ENCODE assay signal across 1 cellular context in the genomic region with DNA sequence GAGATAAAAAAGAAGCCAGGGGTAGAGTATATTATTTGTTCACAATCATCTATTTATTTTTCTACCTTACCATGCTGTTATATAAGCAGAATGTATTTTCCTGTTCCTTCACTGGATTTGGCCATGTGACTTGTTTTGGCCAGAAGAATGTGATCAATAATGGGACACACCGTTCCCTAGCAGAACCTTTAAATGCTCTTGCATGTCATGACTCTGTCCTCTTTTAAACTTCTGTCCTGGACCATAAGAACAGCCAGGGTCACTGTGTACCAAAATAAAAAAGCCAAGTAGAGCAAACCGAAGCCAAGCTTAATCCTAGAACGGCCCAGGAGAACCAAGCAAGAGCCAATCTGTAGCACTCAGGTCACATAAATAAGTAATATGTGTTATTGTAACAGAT.
TF ChIP-seq lines count a peak whose summit lies in the region.

No MANE protein-coding gene starts in this region.

TF ChIP-seq in HepG2, 621 proteins besides CTCF, POLR2A, EP300 and RAD21 (continued from another document):
- TF ChIP-seq, protein P1, sequence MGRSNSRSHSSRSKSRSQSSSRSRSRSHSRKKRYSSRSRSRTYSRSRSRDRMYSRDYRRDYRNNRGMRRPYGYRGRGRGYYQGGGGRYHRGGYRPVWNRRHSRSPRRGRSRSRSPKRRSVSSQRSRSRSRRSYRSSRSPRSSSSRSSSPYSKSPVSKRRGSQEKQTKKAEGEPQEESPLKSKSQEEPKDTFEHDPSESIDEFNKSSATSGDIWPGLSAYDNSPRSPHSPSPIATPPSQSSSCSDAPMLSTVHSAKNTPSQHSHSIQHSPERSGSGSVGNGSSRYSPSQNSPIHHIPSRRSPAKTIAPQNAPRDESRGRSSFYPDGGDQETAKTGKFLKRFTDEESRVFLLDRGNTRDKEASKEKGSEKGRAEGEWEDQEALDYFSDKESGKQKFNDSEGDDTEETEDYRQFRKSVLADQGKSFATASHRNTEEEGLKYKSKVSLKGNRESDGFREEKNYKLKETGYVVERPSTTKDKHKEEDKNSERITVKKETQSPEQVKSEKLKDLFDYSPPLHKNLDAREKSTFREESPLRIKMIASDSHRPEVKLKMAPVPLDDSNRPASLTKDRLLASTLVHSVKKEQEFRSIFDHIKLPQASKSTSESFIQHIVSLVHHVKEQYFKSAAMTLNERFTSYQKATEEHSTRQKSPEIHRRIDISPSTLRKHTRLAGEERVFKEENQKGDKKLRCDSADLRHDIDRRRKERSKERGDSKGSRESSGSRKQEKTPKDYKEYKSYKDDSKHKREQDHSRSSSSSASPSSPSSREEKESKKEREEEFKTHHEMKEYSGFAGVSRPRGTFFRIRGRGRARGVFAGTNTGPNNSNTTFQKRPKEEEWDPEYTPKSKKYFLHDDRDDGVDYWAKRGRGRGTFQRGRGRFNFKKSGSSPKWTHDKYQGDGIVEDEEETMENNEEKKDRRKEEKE (IDR thresholded peaks at IDR 0.05), result no peak
- TF ChIP-seq ZMYM2 (CRISPR knock-in tag; IDR thresholded peaks at IDR 0.05), result no peak
